1 cellular context compared by ENCODE assay signal in the genomic region with DNA sequence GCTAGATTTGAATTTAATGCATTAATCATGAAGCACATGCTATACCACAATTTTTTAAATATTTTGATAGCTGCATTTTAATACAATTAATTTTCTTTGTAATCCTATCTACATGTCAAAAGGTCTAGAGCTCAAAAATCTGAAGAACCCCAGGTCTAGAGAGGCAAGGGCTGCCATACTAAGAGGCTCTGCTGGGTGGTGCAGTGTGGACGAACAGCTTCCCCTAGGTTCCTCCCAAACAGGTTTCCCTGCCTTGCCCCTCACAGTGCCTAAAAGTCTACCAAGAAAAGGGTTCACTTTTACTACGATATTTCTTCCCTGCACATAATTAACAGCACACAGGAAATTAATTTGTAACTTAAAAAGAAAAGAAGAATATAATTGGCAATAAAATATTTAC.
TF ChIP-seq lines count a peak whose summit lies in the region.

No MANE protein-coding gene starts in this region.

TF ChIP-seq in WTC11, 78 proteins besides CTCF, POLR2A, EP300 and RAD21 (continued from another document):
- TF ChIP-seq, protein P1, sequence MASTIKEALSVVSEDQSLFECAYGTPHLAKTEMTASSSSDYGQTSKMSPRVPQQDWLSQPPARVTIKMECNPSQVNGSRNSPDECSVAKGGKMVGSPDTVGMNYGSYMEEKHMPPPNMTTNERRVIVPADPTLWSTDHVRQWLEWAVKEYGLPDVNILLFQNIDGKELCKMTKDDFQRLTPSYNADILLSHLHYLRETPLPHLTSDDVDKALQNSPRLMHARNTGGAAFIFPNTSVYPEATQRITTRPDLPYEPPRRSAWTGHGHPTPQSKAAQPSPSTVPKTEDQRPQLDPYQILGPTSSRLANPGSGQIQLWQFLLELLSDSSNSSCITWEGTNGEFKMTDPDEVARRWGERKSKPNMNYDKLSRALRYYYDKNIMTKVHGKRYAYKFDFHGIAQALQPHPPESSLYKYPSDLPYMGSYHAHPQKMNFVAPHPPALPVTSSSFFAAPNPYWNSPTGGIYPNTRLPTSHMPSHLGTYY (CRISPR knock-in tag; IDR thresholded peaks at IDR 0.05) = no peak
- TF ChIP-seq, protein P2, sequence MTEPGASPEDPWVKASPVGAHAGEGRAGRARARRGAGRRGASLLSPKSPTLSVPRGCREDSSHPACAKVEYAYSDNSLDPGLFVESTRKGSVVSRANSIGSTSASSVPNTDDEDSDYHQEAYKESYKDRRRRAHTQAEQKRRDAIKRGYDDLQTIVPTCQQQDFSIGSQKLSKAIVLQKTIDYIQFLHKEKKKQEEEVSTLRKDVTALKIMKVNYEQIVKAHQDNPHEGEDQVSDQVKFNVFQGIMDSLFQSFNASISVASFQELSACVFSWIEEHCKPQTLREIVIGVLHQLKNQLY (CRISPR knock-in tag; IDR thresholded peaks at IDR 0.05) = no peak
- TF ChIP-seq HMGA2 (CRISPR knock-in tag; IDR thresholded peaks at IDR 0.05) = no peak
